ENCODE assay signal across 15 cellular contexts in genomic region chr7:91342402-91342801, GRCh38.
"Had no signal": no experiment of that assay in that cellular context is flagged by ENCODE, and none has a peak within 500 bp of the region (broad histone marks: within the 10 kb centered on the region; RNA-seq: fewer than 3 reads in every experiment).

No MANE protein-coding gene starts in this region.

- H3K9me3 ChIP-seq: left ventricle myocardium inferior had no signal

- H3K36me3 ChIP-seq: cardiac muscle cell, left ventricle myocardium inferior had no signal

- H3K27me3 ChIP-seq: cardiac muscle cell had no signal

- H3K27ac ChIP-seq: cardiac muscle cell, left ventricle myocardium inferior had no signal

- H3K4me3 ChIP-seq: cardiac muscle cell, left ventricle myocardium inferior had no signal

- DNase-seq: activated CD4-positive, alpha-beta T cell treated with anti-CD3 and anti-CD28 coated beads, Interleukin-2, amount 10 ng/mL, durations not matched to agents 7 days and 5 days; activated CD4-positive, CD25-positive, alpha-beta regulatory T cell treated with anti-CD3 and anti-CD28 coated beads, Interleukin-2, amount 50 U/mL, for 72 hours; activated CD8-positive, alpha-beta memory T cell treated with anti-CD3 and anti-CD28 coated beads, Interleukin-2, amount 10 ng/mL, durations not matched to agents 7 days and 5 days; activated CD8-positive, alpha-beta T cell treated with anti-CD3 and anti-CD28 coated beads for 36 hours; activated effector memory CD4-positive, alpha-beta T cell treated with anti-CD3 and anti-CD28 coated beads, Interleukin-2, amount 50 U/mL, for 16 hours; activated naive CD4-positive, alpha-beta T cell treated with anti-CD3 and anti-CD28 coated beads, Interleukin-2, amount 10 ng/mL, durations not matched to agents 7 days and 5 days; activated T-cell treated with anti-CD3 and anti-CD28 coated beads for 4 hours; amygdala; left ventricle myocardium inferior; mammary epithelial cell; occipital lobe; posterior cingulate gyrus; stimulated activated CD4-positive, alpha-beta T cell treated with anti-CD3 and anti-CD28 coated beads, Interleukin-4, amount 100 ng/mL, for 4 hours; stimulated activated naive CD8-positive, alpha-beta T cell treated with anti-CD3 and anti-CD28 coated beads, Interleukin-15, Interleukin-2, amounts not matched to agents 100 U/mL and 50 U/mL, for 24 hours had no signal

- ATAC-seq: activated CD8-positive, alpha-beta memory T cell treated with anti-CD3 and anti-CD28 coated beads, Interleukin-2, amount 10 ng/mL, durations not matched to agents 7 days and 5 days; activated CD8-positive, alpha-beta T cell treated with anti-CD3 and anti-CD28 coated beads for 36 hours; stimulated activated naive CD8-positive, alpha-beta T cell treated with anti-CD3 and anti-CD28 coated beads, Interleukin-15, Interleukin-2, amounts not matched to agents 100 U/mL and 50 U/mL, for 24 hours had no signal
